Comparison of ENCODE assay signal across 15 cellular contexts in genomic region chr11:45468265-45468856, GRCh38.
A peak's percentile ranks its signal among the peaks of the same experiment; 100 is the strongest.
DNase-seq lines count a peak whose midpoint lies in the region; ATAC-seq, FAIRE-seq and TF ChIP-seq lines count a peak whose summit lies in the region.
"Had no signal": no experiment of that assay in that cellular context is flagged by ENCODE, and none has a peak within 500 bp of the region (broad histone marks: within the 10 kb centered on the region; RNA-seq: fewer than 3 reads in every experiment).

No MANE protein-coding gene starts in this region.

- no peak for TF ChIP-seq EP300 in H1 (IDR thresholded peaks at IDR 0.05; ENCODE audit: borderline replicate concordance in 1 of 2, low read depth in 2 of 2, low read length in 2 of 2)

- no peak for TF ChIP-seq CTCF in H1 (IDR thresholded peaks at IDR 0.05; ENCODE audit: control extremely low read depth in 1 of 3, insufficient read depth in 1 of 3, low read depth in 1 of 3, low read length in 3 of 3)
- no peak for TF ChIP-seq CTCF in spleen (IDR thresholded peaks at IDR 0.05 in 8 of 11, conservative IDR thresholded peaks at IDR 0.05 in 3 of 11)

- no peaks in the 10 kb centered on the region for H3K23me2 ChIP-seq in H1 (ENCODE audit: low read depth, low read length)

- H3K9me3 ChIP-seq in H1 (ENCODE audit: insufficient read depth in 2 of 2, low read depth in 1 of 2, low read length in 1 of 2): no peaks in the 10 kb centered on the region
- no peaks in the 10 kb centered on the region for H3K9me3 ChIP-seq in spleen
- H3K9me3 ChIP-seq: BLaER1 treated with 17β-estradiol and CSF1 and Interleukin-3, amounts not matched to agents 10 nM and 100 nM; breast epithelium had no signal

- H3K56ac ChIP-seq in H1 (replicated peaks; ENCODE audit: insufficient read length, low read depth, low read length): no peak overlapping the region

- H2AFZ ChIP-seq in H1 (ENCODE audit: low read length): peak overlapping the region; percentile 86

- H4K5ac ChIP-seq in H1 (ENCODE audit: insufficient read length, low read depth, low read length): no peak overlapping the region

- intact Hi-C loops in spleen (cut with DNase I; ENCODE audit: low total_unique reads): no loop called here

- peaks cover 0 to 4% (median 2%) of the 10 kb centered on the region in 4 experiments; a peak in 5 of 7 replicates for H3K4me1 ChIP-seq in H1 (replicated peaks in 1 of 4; ENCODE audit: control insufficient read depth in 3 of 4, insufficient read depth in 4 of 4, low read length in 3 of 4)
- peaks cover 0 to 26% (median 7%) of the 10 kb centered on the region in 6 donors for H3K4me1 ChIP-seq in spleen
- H3K4me1 ChIP-seq: breast epithelium had no signal

- H3K36me3 ChIP-seq in H1 (ENCODE audit: control insufficient read depth in 2 of 4, insufficient read depth in 4 of 4, low read length in 3 of 4) (no peaks in the 10 kb centered on the region), spleen (no peaks in the 10 kb centered on the region)
- H3K36me3 ChIP-seq: BLaER1 treated with 17β-estradiol and CSF1 and Interleukin-3, amounts not matched to agents 10 nM and 100 nM; breast epithelium had no signal

- POLR2A ChIA-PET in H1 (lab: Charles Lee; ENCODE audit: partially characterized antibody): no interaction called here

- H3K79me1 ChIP-seq in H1 (ENCODE audit: low read depth, low read length): no peaks in the 10 kb centered on the region

- H3K79me2 ChIP-seq in H1 (ENCODE audit: control insufficient read depth in 1 of 2, insufficient read depth in 2 of 2, low read length in 2 of 2): no peaks in the 10 kb centered on the region

- no peak overlapping the region for H3K4ac ChIP-seq in H1 (replicated peaks; ENCODE audit: insufficient read length, low read depth, low read length)

- H3K27me3 ChIP-seq in H1 (replicated peaks in 1 of 4; ENCODE audit: control insufficient read depth in 3 of 4, extremely low read depth in 1 of 4, insufficient read depth in 3 of 4, low read length in 3 of 4) (no peaks in the 10 kb centered on the region; a peak in 1 of 7 replicates), spleen (replicated peaks in 1 of 7) (no peaks in the 10 kb centered on the region)
- H3K27me3 ChIP-seq: BLaER1 treated with 17β-estradiol and CSF1 and Interleukin-3, amounts not matched to agents 10 nM and 100 nM had no signal

- H3K23ac ChIP-seq in H1 (ENCODE audit: insufficient read length): no peak overlapping the region

- FAIRE-seq in H1 (lab: Jason Lieb, UNC): no peak

- no peak overlapping the region for H3K18ac ChIP-seq in H1 (ENCODE audit: extremely low read depth, low read length)

- H2BK5ac ChIP-seq in H1 (ENCODE audit: low read depth, low read length): no peak overlapping the region

- no peak overlapping the region for H3K4me2 ChIP-seq in H1 (ENCODE audit: insufficient read depth in 1 of 2, low read depth in 2 of 2, low read length in 2 of 2)
- H3K4me2 ChIP-seq: BLaER1 treated with 17β-estradiol and CSF1 and Interleukin-3, amounts not matched to agents 10 nM and 100 nM had no signal

- H2BK12ac ChIP-seq in H1 (ENCODE audit: low read depth, low read length): peak overlapping the region; percentile 39; the same call in 1 of the 2 replicates

- H4K91ac ChIP-seq in H1 (replicated peaks; ENCODE audit: insufficient read length, low read length): no peak overlapping the region

- H2AK5ac ChIP-seq in H1 (ENCODE audit: low read depth, low read length): no peak overlapping the region

- H2BK15ac ChIP-seq in H1 (ENCODE audit: low read length): no peak overlapping the region

- peak in 1 of 2 experiments; percentile 27; a peak in 1 of 4 replicates for TF ChIP-seq RAD21 in H1 (IDR thresholded peaks at IDR 0.05 in 1 of 2, conservative IDR thresholded peaks at IDR 0.05 in 1 of 2; ENCODE audit: low read depth in 2 of 2, low read length in 2 of 2)

- WGBS in H1 (ENCODE audit: extremely low coverage in 1 of 2, insufficient coverage in 1 of 2, insufficient read length in 1 of 2, insufficient replicate concordance in 2 of 2, low coverage in 1 of 2, low lambda C conversion rate in 2 of 2, missing lambda C conversion rate in 1 of 2), 2 experiments: 88% methylated on average over 7 of the region's 7 CpGs; no CpG with 5 or more reads in 1 of the 2 experiments
- WGBS in spleen, 5 donors: 19 to 43% (median 31%) methylated on average over 7 of the region's 7 CpGs

- CTCF ChIA-PET in H1 (lab: Charles Lee; ENCODE audit: partially characterized antibody): interaction anchor here (0.6 to 2.1 kb wide), 7 partner anchors 9 to 327 kb away, joined by 3 to 10 read pairs (median 4); no protein-coding TSS in a partner anchor

- peak; percentile 3 for DNase-seq in HK-2 (ENCODE audit: unreplicated experiment)
- peak in 1 of 2 experiments; percentile 49 for DNase-seq in H1 (ENCODE audit: low read depth in 1 of 2, low spot score in 2 of 2)
- DNase-seq in left kidney (ENCODE audit: low read depth, low spot score): peak; percentile 82
- DNase-seq in spleen: peak; percentile 33
- no peak for DNase-seq in DMS79 (lab: John Stamatoyannopoulos, UW)
- no peak for DNase-seq in activated CD4-positive, alpha-beta T cell treated with anti-CD3 and anti-CD28 coated beads, Interleukin-2, amount 50 U/mL, for 4 hours
- no peak for DNase-seq in LoVo (ENCODE audit: low spot score)
- DNase-seq: activated CD4-positive, alpha-beta T cell treated with anti-CD3 and anti-CD28 coated beads, Interleukin-2, amount 10 ng/mL, durations not matched to agents 24 days and 14 days; activated naive CD4-positive, alpha-beta T cell treated with anti-CD3 and anti-CD28 coated beads, Interleukin-2, amount 10 ng/mL, durations not matched to agents 7 days and 5 days; NCI-H526 treated with DMSO at 0.1 percent for 48 hours; PC-3 had no signal

- TF ChIP-seq POLR2A in H1 (IDR thresholded peaks at IDR 0.05; ENCODE audit: control extremely low read depth in 1 of 2, low read depth in 2 of 2, low read length in 2 of 2) (no peak), spleen (IDR thresholded peaks at IDR 0.05) (no peak)

- no peak overlapping the region for H3K14ac ChIP-seq in H1 (ENCODE audit: insufficient read length)

- ATAC-seq in HG03378 (IDR thresholded peaks at IDR 0.05; ENCODE audit: unreplicated experiment): no peak
- ATAC-seq: PC-3 had no signal

- H3K4me3 ChIP-seq in H1 (ENCODE audit: extremely low read depth in 1 of 4, insufficient read depth in 2 of 4, low read depth in 3 of 4, low read length in 4 of 4) (no peak overlapping the region), spleen (no peak overlapping the region)
- H3K4me3 ChIP-seq: BLaER1 treated with 17β-estradiol and CSF1 and Interleukin-3, amounts not matched to agents 10 nM and 100 nM; breast epithelium; SK-N-MC had no signal

- H4K20me1 ChIP-seq in H1 (replicated peaks in 1 of 2; ENCODE audit: control insufficient read depth in 1 of 2, insufficient read depth in 2 of 2, low read length in 2 of 2): no peaks in the 10 kb centered on the region
- H4K20me1 ChIP-seq: BLaER1 treated with 17β-estradiol and CSF1 and Interleukin-3, amounts not matched to agents 10 nM and 100 nM had no signal

- no peak overlapping the region for H2BK20ac ChIP-seq in H1 (ENCODE audit: low read length)

- H3K9ac ChIP-seq in H1 (replicated peaks in 1 of 4; ENCODE audit: extremely low read depth in 1 of 4, low read depth in 3 of 4, low read length in 3 of 4): no peak overlapping the region
- H3K9ac ChIP-seq: BLaER1 treated with 17β-estradiol and CSF1 and Interleukin-3, amounts not matched to agents 10 nM and 100 nM had no signal

- peak overlapping the region; percentile 39; the same call in 1 of the 2 replicates for H4K8ac ChIP-seq in H1 (ENCODE audit: extremely low read depth, insufficient read depth, low read length)

- no peak overlapping the region for H2BK120ac ChIP-seq in H1 (replicated peaks; ENCODE audit: low read depth, low read length)

- H3K27ac ChIP-seq in H1 (ENCODE audit: low read depth, low read length) (no peak overlapping the region), spleen (peak overlapping the region in 1 of 8 donors; percentile 24)
- H3K27ac ChIP-seq: BLaER1 treated with 17β-estradiol and CSF1 and Interleukin-3, amounts not matched to agents 10 nM and 100 nM; breast epithelium; SK-N-MC had no signal

TF ChIP-seq in H1, 55 proteins besides CTCF, POLR2A, EP300 and RAD21 (continues in another document):
- TF ChIP-seq JUND (IDR thresholded peaks at IDR 0.05; ENCODE audit: low read length) (no peak), RNF2 (IDR thresholded peaks at IDR 0.05; ENCODE audit: borderline replicate concordance, low read depth, low read length, missing control alignments, poor library complexity, severe bottlenecking) (no peak), BACH1 (IDR thresholded peaks at IDR 0.05; ENCODE audit: low read length) (no peak), CBX8 (IDR thresholded peaks at IDR 0.05; ENCODE audit: borderline replicate concordance, low read depth, low read length) (no peak), TCF12 (IDR thresholded peaks at IDR 0.05; ENCODE audit: low read depth, low read length) (no peak), RXRA (IDR thresholded peaks at IDR 0.05; ENCODE audit: insufficient read depth, low read depth, low read length) (no peak), TAF7 (optimal IDR thresholded peaks at IDR 0.05; ENCODE audit: borderline replicate concordance, low read depth, low read length) (no peak), CREB1 (IDR thresholded peaks at IDR 0.05) (no peak)

Comparison
In these comparisons a context has a peak if more than half of its experiments do, and no peak if none do; other contexts are left out.
1. DNase-seq: peak in HK-2 (single experiment), left kidney (single experiment) and spleen (single experiment); none in DMS79 (single experiment), activated CD4-positive, alpha-beta T cell treated with anti-CD3 and anti-CD28 coated beads, Interleukin-2, amount 50 U/mL, for 4 hours (0 of 2) and LoVo (single experiment).